13 cellular contexts compared by ENCODE assay signal in genomic region chr3:72345237-72345878, GRCh38.
DNase-seq lines count a peak whose midpoint lies in the region; ATAC-seq, FAIRE-seq and TF ChIP-seq lines count a peak whose summit lies in the region.
"Had no signal": no experiment of that assay in that cellular context is flagged by ENCODE, and none has a peak within 500 bp of the region (broad histone marks: within the 10 kb centered on the region; RNA-seq: fewer than 3 reads in every experiment).

No MANE protein-coding gene starts in this region.

- H3K9me3 Mint-ChIP-seq in activated naive CD4-positive, alpha-beta T cell treated with anti-CD3 and anti-CD28 coated beads, Interleukin-2, amount 10 ng/mL, durations not matched to agents 7 days and 5 days, result no peaks in the 10 kb centered on the region
- H3K9me3 Mint-ChIP-seq in activated naive CD4-positive, alpha-beta T cell treated with anti-CD3 and anti-CD28 coated beads for 36 hours, result peaks cover 2% of the 10 kb centered on the region
- H3K9me3 Mint-ChIP-seq in astrocyte (ENCODE audit: unreplicated experiment), result no peaks in the 10 kb centered on the region

- H3K27me3 Mint-ChIP-seq in activated naive CD4-positive, alpha-beta T cell treated with anti-CD3 and anti-CD28 coated beads, Interleukin-2, amount 10 ng/mL, durations not matched to agents 7 days and 5 days, result peaks cover 11% of the 10 kb centered on the region
- H3K27me3 Mint-ChIP-seq in activated naive CD4-positive, alpha-beta T cell treated with anti-CD3 and anti-CD28 coated beads for 36 hours (ENCODE audit: low read depth), result no peaks in the 10 kb centered on the region
- H3K27me3 Mint-ChIP-seq in astrocyte (ENCODE audit: low read depth, unreplicated experiment), result no peaks in the 10 kb centered on the region

- H4K20me1 ChIP-seq in astrocyte (ENCODE audit: insufficient read depth, low read length), result no peaks in the 10 kb centered on the region

- no peaks in the 10 kb centered on the region for H3K79me2 ChIP-seq in astrocyte (ENCODE audit: insufficient read depth, low read length)

- H3K27me3 ChIP-seq in astrocyte (ENCODE audit: insufficient read depth, low read length), result no peaks in the 10 kb centered on the region
- H3K27me3 ChIP-seq: left lung, SJCRH30 had no signal

- peak; percentile 31 for DNase-seq in activated naive CD4-positive, alpha-beta T cell treated with anti-CD3 and anti-CD28 coated beads, Interleukin-2, amount 10 ng/mL, durations not matched to agents 7 days and 5 days
- DNase-seq in activated naive CD4-positive, alpha-beta T cell treated with anti-CD3 and anti-CD28 coated beads for 36 hours, result no peak
- peak; percentile 29 for DNase-seq in NB4 (ENCODE audit: low read depth)
- DNase-seq in astrocyte (ENCODE audit: low read depth), result peak; percentile 65
- peak; percentile 16 for DNase-seq in renal cortical epithelial cell (ENCODE audit: low read depth)
- no peak for DNase-seq in cortex of kidney (lab: John Stamatoyannopoulos, UW)
- DNase-seq: activated CD4-positive, alpha-beta T cell treated with anti-CD3 and anti-CD28 coated beads, Interleukin-2, amount 50 U/mL, for 1 hour; left lung; NCI-H1417; NCI-H69; SJCRH30 had no signal

- peaks cover 70% of the 10 kb centered on the region for H3K4me1 Mint-ChIP-seq in activated naive CD4-positive, alpha-beta T cell treated with anti-CD3 and anti-CD28 coated beads, Interleukin-2, amount 10 ng/mL, durations not matched to agents 7 days and 5 days
- peaks cover 75% of the 10 kb centered on the region for H3K4me1 Mint-ChIP-seq in activated naive CD4-positive, alpha-beta T cell treated with anti-CD3 and anti-CD28 coated beads for 36 hours (ENCODE audit: low read depth)
- peaks cover 15% of the 10 kb centered on the region for H3K4me1 Mint-ChIP-seq in astrocyte (ENCODE audit: low read depth, unreplicated experiment)

- FAIRE-seq in astrocyte (lab: Jason Lieb, UNC), result peak; percentile 17

- TF ChIP-seq POLR2A in NB4 (IDR thresholded peaks at IDR 0.05; ENCODE audit: extremely low read depth, insufficient read length), result no peak

- no peaks in the 10 kb centered on the region for H3K36me3 ChIP-seq in astrocyte (ENCODE audit: insufficient read depth, low read length)
- H3K36me3 ChIP-seq: left lung, SJCRH30 had no signal

- CTCF ChIA-PET in activated naive CD4-positive, alpha-beta T cell treated with anti-CD3 and anti-CD28 coated beads, Interleukin-2, amount 10 ng/mL, durations not matched to agents 7 days and 5 days (lab: Charles Lee), result interaction anchor here (0.6 to 1.0 kb wide), 2 partner anchors 11 to 415 kb away, joined by 3 read pairs; no protein-coding TSS in a partner anchor
- CTCF ChIA-PET in activated naive CD4-positive, alpha-beta T cell treated with anti-CD3 and anti-CD28 coated beads for 36 hours (lab: Charles Lee), result interaction anchor here (1.1 kb wide), 1 partner anchor 128 kb away, joined by 3 read pairs; no protein-coding TSS in a partner anchor

- no peak overlapping the region for H3K27ac ChIP-seq in astrocyte (ENCODE audit: low read depth, low read length)
- H3K27ac ChIP-seq: SJCRH30 had no signal

- H2AFZ ChIP-seq in astrocyte (ENCODE audit: low read depth, low read length), result no peak overlapping the region

- H3K4me1 ChIP-seq in astrocyte (ENCODE audit: insufficient read depth, low read length), result peaks cover 50% of the 10 kb centered on the region
- H3K4me1 ChIP-seq: SJCRH30 had no signal

- peak overlapping the region; percentile 93 for H3K27ac Mint-ChIP-seq in activated naive CD4-positive, alpha-beta T cell treated with anti-CD3 and anti-CD28 coated beads, Interleukin-2, amount 10 ng/mL, durations not matched to agents 7 days and 5 days
- no peak overlapping the region for H3K27ac Mint-ChIP-seq in activated naive CD4-positive, alpha-beta T cell treated with anti-CD3 and anti-CD28 coated beads for 36 hours
- H3K27ac Mint-ChIP-seq in astrocyte (ENCODE audit: unreplicated experiment), result peak overlapping the region; percentile 53

- H3K4me2 ChIP-seq in astrocyte (ENCODE audit: low read length), result peak overlapping the region; percentile 6

- H3K36me3 Mint-ChIP-seq in activated naive CD4-positive, alpha-beta T cell treated with anti-CD3 and anti-CD28 coated beads, Interleukin-2, amount 10 ng/mL, durations not matched to agents 7 days and 5 days, result no peaks in the 10 kb centered on the region
- no peaks in the 10 kb centered on the region for H3K36me3 Mint-ChIP-seq in activated naive CD4-positive, alpha-beta T cell treated with anti-CD3 and anti-CD28 coated beads for 36 hours (ENCODE audit: low read depth)
- no peaks in the 10 kb centered on the region for H3K36me3 Mint-ChIP-seq in astrocyte (ENCODE audit: low read depth, unreplicated experiment)

- peak overlapping the region; percentile 16 for H3K4me3 Mint-ChIP-seq in activated naive CD4-positive, alpha-beta T cell treated with anti-CD3 and anti-CD28 coated beads, Interleukin-2, amount 10 ng/mL, durations not matched to agents 7 days and 5 days
- H3K4me3 Mint-ChIP-seq in activated naive CD4-positive, alpha-beta T cell treated with anti-CD3 and anti-CD28 coated beads for 36 hours, result no peak overlapping the region
- H3K4me3 Mint-ChIP-seq in astrocyte (ENCODE audit: unreplicated experiment), result no peak overlapping the region

- H3K9me3 ChIP-seq in astrocyte (ENCODE audit: insufficient read depth, low read depth, low read length), result no peaks in the 10 kb centered on the region
- H3K9me3 ChIP-seq: left lung, SJCRH30 had no signal

- no peak for TF ChIP-seq CTCF in NB4 (IDR thresholded peaks at IDR 0.05; ENCODE audit: low read depth, low read length)
- TF ChIP-seq CTCF in astrocyte (IDR thresholded peaks at IDR 0.05; ENCODE audit: insufficient read depth, low read depth, low read length), result no peak

- H3K9ac ChIP-seq in astrocyte (ENCODE audit: low read length), result no peak overlapping the region

- no peak for ATAC-seq in GM21529 (IDR thresholded peaks at IDR 0.05; ENCODE audit: unreplicated experiment)
- no peak for ATAC-seq in HG03378 (IDR thresholded peaks at IDR 0.05; ENCODE audit: unreplicated experiment)
- ATAC-seq: left lung had no signal

- intact Hi-C loops in activated naive CD4-positive, alpha-beta T cell treated with anti-CD3 and anti-CD28 coated beads for 36 hours (cut with micrococcal nuclease), result loop anchor here (5.0 to 10.0 kb wide), 3 partner anchors 379 to 412 kb away; no protein-coding TSS in a partner anchor

- no peak overlapping the region for H3K4me3 ChIP-seq in NB4 (ENCODE audit: low read depth, low read length)
- no peak overlapping the region for H3K4me3 ChIP-seq in astrocyte (ENCODE audit: insufficient read depth, low read depth, low read length)
- H3K4me3 ChIP-seq: left lung, SJCRH30 had no signal

Comparison
In these comparisons a context has a peak if more than half of its experiments do, and no peak if none do; other contexts are left out.
1. DNase-seq: peak in activated naive CD4-positive, alpha-beta T cell treated with anti-CD3 and anti-CD28 coated beads, Interleukin-2, amount 10 ng/mL, durations not matched to agents 7 days and 5 days (single experiment), NB4 (single experiment), astrocyte (single experiment) and renal cortical epithelial cell (single experiment); none in activated naive CD4-positive, alpha-beta T cell treated with anti-CD3 and anti-CD28 coated beads for 36 hours (single experiment) and cortex of kidney (single experiment).